31 cellular contexts compared by ENCODE assay signal in genomic region chr3:82509951-82510603, GRCh38.
DNase-seq lines count a peak whose midpoint lies in the region; ATAC-seq, FAIRE-seq and TF ChIP-seq lines count a peak whose summit lies in the region.
"Had no signal": no experiment of that assay in that cellular context is flagged by ENCODE, and none has a peak within 500 bp of the region (broad histone marks: within the 10 kb centered on the region; RNA-seq: fewer than 3 reads in every experiment).

No MANE protein-coding gene starts in this region.

- intact Hi-C loops in HepG2 (cut with micrococcal nuclease; ENCODE audit: unreplicated experiment), result no loop called here
- intact Hi-C loops in right lobe of liver (cut with DNase I), result no loop called here
- intact Hi-C loops in activated CD4-positive, alpha-beta T cell treated with anti-CD3 and anti-CD28 coated beads, Interleukin-2, amount 10 ng/mL, durations not matched to agents 24 days and 14 days (cut with micrococcal nuclease), result no loop called here

- H4K20me1 ChIP-seq in HepG2 (ENCODE audit: insufficient read depth, low read length), result no peaks in the 10 kb centered on the region

- TF ChIP-seq EP300 in HepG2 (IDR thresholded peaks at IDR 0.05; ENCODE audit: low read depth in 2 of 2, low read length in 2 of 2) (no peak), HepG2 (CRISPR knock-in tag; IDR thresholded peaks at IDR 0.05; ENCODE audit: borderline replicate concordance) (no peak)

- no peak overlapping the region for H3K9ac ChIP-seq in HepG2 (ENCODE audit: insufficient read depth, low read depth, low read length)

- H3K27ac ChIP-seq in HepG2 (ENCODE audit: extremely low read length, insufficient read depth, low read length) (no peak overlapping the region), right lobe of liver (no peak overlapping the region)
- H3K27ac ChIP-seq: body of pancreas, upper lobe of left lung had no signal

- H3K9me3 ChIP-seq in HepG2 (ENCODE audit: low read length), result no peaks in the 10 kb centered on the region
- no peaks in the 10 kb centered on the region for H3K9me3 ChIP-seq in right lobe of liver
- H3K9me3 ChIP-seq: body of pancreas had no signal

- WGBS in HepG2 (ENCODE audit: low lambda C conversion rate), result 37% methylated on average over 10 of the region's 16 CpGs
- 76% methylated on average over 7 of the region's 16 CpGs for WGBS in right lobe of liver (ENCODE audit: insufficient coverage, low coverage, low lambda C conversion rate, missing lambda C conversion rate)

- no peak for FAIRE-seq in HepG2 (lab: Jason Lieb, UNC)

- TF ChIP-seq CTCF in HepG2 (CRISPR knock-in tag; IDR thresholded peaks at IDR 0.05) (no peak), right lobe of liver (IDR thresholded peaks at IDR 0.05) (no peak), chondrocyte (IDR thresholded peaks at IDR 0.05) (no peak)

- no peaks in the 10 kb centered on the region for H3K4me1 ChIP-seq in HepG2 (ENCODE audit: insufficient read depth, low read length)
- no peaks in the 10 kb centered on the region for H3K4me1 ChIP-seq in right lobe of liver
- H3K4me1 ChIP-seq: body of pancreas, upper lobe of left lung had no signal

- TF ChIP-seq POLR2A in HepG2 (IDR thresholded peaks at IDR 0.05; ENCODE audit: insufficient read depth in 1 of 2, low read depth in 2 of 2, low read length in 2 of 2) (no peak), right lobe of liver (IDR thresholded peaks at IDR 0.05) (no peak)

- CTCF ChIA-PET in HepG2 (lab: Yijun Ruan, JAX; ENCODE audit: low intra/inter-chr PET ratio, low total read pairs), result no interaction called here

- peaks cover 5% of the 10 kb centered on the region for H3K9me3 Mint-ChIP-seq in chondrocyte (ENCODE audit: low read depth)
- peaks cover 5% of the 10 kb centered on the region for H3K9me3 Mint-ChIP-seq in activated CD4-positive, alpha-beta T cell treated with anti-CD3 and anti-CD28 coated beads, Interleukin-2, amount 10 ng/mL, durations not matched to agents 24 days and 14 days

- H3K4me3 ChIP-seq in HepG2 (replicated peaks in 1 of 3; ENCODE audit: insufficient read depth in 1 of 3, low read depth in 2 of 3, low read length in 3 of 3) (no peak overlapping the region), right lobe of liver (no peak overlapping the region)
- H3K4me3 ChIP-seq: body of pancreas, lung, upper lobe of left lung had no signal

- H2AFZ ChIP-seq in HepG2 (ENCODE audit: low read length), result no peak overlapping the region

- TF ChIP-seq RAD21 in HepG2 (CRISPR knock-in tag; IDR thresholded peaks at IDR 0.05), result no peak

- H3K27me3 Mint-ChIP-seq in chondrocyte (ENCODE audit: low read depth), result no peaks in the 10 kb centered on the region
- H3K27me3 Mint-ChIP-seq in activated CD4-positive, alpha-beta T cell treated with anti-CD3 and anti-CD28 coated beads, Interleukin-2, amount 10 ng/mL, durations not matched to agents 24 days and 14 days, result no peaks in the 10 kb centered on the region
- H3K27me3 Mint-ChIP-seq: activated CD8-positive, alpha-beta T cell treated with anti-CD3 and anti-CD28 coated beads for 36 hours; CD4-positive, alpha-beta T cell; central memory CD8-positive, alpha-beta T cell; natural killer cell treated with Interleukin-12 subunit alpha and Interleukin-12 subunit beta and Interleukin-15 and Interleukin-18, amount 100 ng/mL, for 72 hours had no signal

- peak; percentile 30 for ATAC-seq in HepG2
- ATAC-seq in right lobe of liver, result no peak
- no peak for ATAC-seq in GM19395 (IDR thresholded peaks at IDR 0.05; ENCODE audit: unreplicated experiment)
- no peak for ATAC-seq in GM19452 (IDR thresholded peaks at IDR 0.05; ENCODE audit: unreplicated experiment)
- ATAC-seq: activated CD8-positive, alpha-beta T cell treated with anti-CD3 and anti-CD28 coated beads for 36 hours; body of pancreas; left cardiac atrium; natural killer cell treated with Interleukin-12 subunit alpha and Interleukin-12 subunit beta and Interleukin-15 and Interleukin-18, amount 100 ng/mL, for 72 hours; Right ventricle myocardium inferior had no signal

- no peaks in the 10 kb centered on the region for H3K36me3 ChIP-seq in HepG2 (replicated peaks in 1 of 2; ENCODE audit: control insufficient read depth in 1 of 2, insufficient read depth in 2 of 2, low read length in 2 of 2)
- no peaks in the 10 kb centered on the region for H3K36me3 ChIP-seq in right lobe of liver
- H3K36me3 ChIP-seq: upper lobe of left lung had no signal

- DNase-seq in HepG2 (ENCODE audit: low spot score), result no peak
- DNase-seq in right lobe of liver, result no peak
- DNase-seq in chondrocyte (ENCODE audit: low spot score), result peak; percentile 62
- DNase-seq in middle frontal gyrus (ENCODE audit: extremely low spot score, low spot score), result peak; percentile 62
- DNase-seq in glomerular visceral epithelial cell (ENCODE audit: extremely low spot score), result no peak
- DNase-seq in activated CD4-positive, alpha-beta T cell treated with anti-CD3 and anti-CD28 coated beads, Interleukin-2, amount 10 ng/mL, durations not matched to agents 24 days and 14 days, result no peak
- DNase-seq: activated CD8-positive, alpha-beta memory T cell treated with anti-CD3 and anti-CD28 coated beads, Interleukin-2, amount 50 U/mL, for 48 hours; activated CD8-positive, alpha-beta T cell treated with anti-CD3 and anti-CD28 coated beads for 36 hours; activated naive CD4-positive, alpha-beta T cell treated with Interleukin-2 at 50 U/mL for 16 hours; body of pancreas; CD4-positive, alpha-beta T cell; dermis blood vessel endothelial cell; HCEC 1CT; Kasumi-1; left cardiac atrium; MV-4-11; NCI-H1436; NCI-H2107; NCI-H524; stimulated activated CD4-positive, alpha-beta T cell treated with anti-CD3 and anti-CD28 coated beads, Interleukin-15, amount 100 ng/mL, for 24 hours; stimulated activated CD4-positive, alpha-beta T cell treated with anti-CD3 and anti-CD28 coated beads, Interleukin-4, amount 100 ng/mL, for 4 hours; T-helper 2 cell had no signal

- H3K27me3 ChIP-seq in HepG2 (ENCODE audit: control insufficient read depth in 1 of 2, insufficient read depth in 2 of 2, low read length in 2 of 2) (no peaks in the 10 kb centered on the region), right lobe of liver (no peaks in the 10 kb centered on the region)
- H3K27me3 ChIP-seq: body of pancreas, upper lobe of left lung had no signal

- peak overlapping the region; percentile 36 for H3K4me2 ChIP-seq in HepG2 (ENCODE audit: low read depth, low read length)

- POLR2A ChIA-PET in HepG2 (lab: Yijun Ruan, JAX), result no interaction called here

- no peaks in the 10 kb centered on the region for H3K36me3 Mint-ChIP-seq in chondrocyte (ENCODE audit: low read depth)
- no peaks in the 10 kb centered on the region for H3K36me3 Mint-ChIP-seq in activated CD4-positive, alpha-beta T cell treated with anti-CD3 and anti-CD28 coated beads, Interleukin-2, amount 10 ng/mL, durations not matched to agents 24 days and 14 days (ENCODE audit: low read depth)
- H3K36me3 Mint-ChIP-seq: stimulated activated effector memory CD8-positive, alpha-beta T cell treated with anti-CD3 and anti-CD28 coated beads, Interleukin-12 subunit alpha, Interleukin-12 subunit beta, amount 100 ng/mL, for 72 hours had no signal

- BruUV-seq in HepG2 (replicated peaks; lab: Mats Ljungman, UMichigan), result no TSS peak

- in situ Hi-C loops in HepG2 (cut with HindIII; ENCODE audit: extremely low pct_ligation_motif_present, low pct_unique_long_range_greater_than_20kb), result no loop called here

- no peaks in the 10 kb centered on the region for H3K79me2 ChIP-seq in HepG2 (ENCODE audit: insufficient read depth, low read length)

- H3K4me1 Mint-ChIP-seq in chondrocyte (ENCODE audit: low read depth), result no peaks in the 10 kb centered on the region
- H3K4me1 Mint-ChIP-seq in activated CD4-positive, alpha-beta T cell treated with anti-CD3 and anti-CD28 coated beads, Interleukin-2, amount 10 ng/mL, durations not matched to agents 24 days and 14 days, result no peaks in the 10 kb centered on the region
- H3K4me1 Mint-ChIP-seq: central memory CD8-positive, alpha-beta T cell; stimulated activated effector memory CD8-positive, alpha-beta T cell treated with anti-CD3 and anti-CD28 coated beads, Interleukin-12 subunit alpha, Interleukin-12 subunit beta, amount 100 ng/mL, for 72 hours had no signal

- H3K27ac Mint-ChIP-seq in chondrocyte (ENCODE audit: unreplicated experiment), result no peak overlapping the region
- no peak overlapping the region for H3K27ac Mint-ChIP-seq in activated CD4-positive, alpha-beta T cell treated with anti-CD3 and anti-CD28 coated beads, Interleukin-2, amount 10 ng/mL, durations not matched to agents 24 days and 14 days
- H3K27ac Mint-ChIP-seq: activated CD8-positive, alpha-beta T cell treated with anti-CD3 and anti-CD28 coated beads for 36 hours; activated T-helper 1 cell treated with anti-CD3 and anti-CD28 coated beads, Interleukin-12 subunit alpha, Interleukin-12 subunit beta, Interleukin-2, Interleukin-4 antibody, amounts not matched to agents 30 ng/mL and 10 ng/mL and 1 ng/mL, durations not matched to agents 14 hours and 24 hours and 36 hours; CD4-positive, alpha-beta T cell; natural killer cell treated with Interleukin-12 subunit alpha and Interleukin-12 subunit beta and Interleukin-15 and Interleukin-18, amount 100 ng/mL, for 72 hours; stimulated activated effector memory CD8-positive, alpha-beta T cell treated with anti-CD3 and anti-CD28 coated beads, Interleukin-12 subunit alpha, Interleukin-12 subunit beta, amount 100 ng/mL, for 72 hours had no signal

- no peak overlapping the region for H3K4me3 Mint-ChIP-seq in chondrocyte (ENCODE audit: unreplicated experiment)
- H3K4me3 Mint-ChIP-seq in activated CD4-positive, alpha-beta T cell treated with anti-CD3 and anti-CD28 coated beads, Interleukin-2, amount 10 ng/mL, durations not matched to agents 24 days and 14 days, result no peak overlapping the region
- H3K4me3 Mint-ChIP-seq: activated CD8-positive, alpha-beta T cell treated with anti-CD3 and anti-CD28 coated beads for 36 hours; activated T-helper 1 cell treated with anti-CD3 and anti-CD28 coated beads, Interleukin-12 subunit alpha, Interleukin-12 subunit beta, Interleukin-2, Interleukin-4 antibody, amounts not matched to agents 30 ng/mL and 10 ng/mL and 1 ng/mL, durations not matched to agents 14 hours and 24 hours and 36 hours; CD4-positive, alpha-beta T cell; central memory CD8-positive, alpha-beta T cell; natural killer cell treated with Interleukin-12 subunit alpha and Interleukin-12 subunit beta and Interleukin-15 and Interleukin-18, amount 100 ng/mL, for 72 hours; stimulated activated effector memory CD8-positive, alpha-beta T cell treated with anti-CD3 and anti-CD28 coated beads, Interleukin-12 subunit alpha, Interleukin-12 subunit beta, amount 100 ng/mL, for 72 hours had no signal

TF ChIP-seq in HepG2, 621 proteins besides CTCF, POLR2A, EP300 and RAD21 (continues in another document):
- TF ChIP-seq SIN3A (IDR thresholded peaks at IDR 0.05; ENCODE audit: borderline replicate concordance, low read depth, low read length), result no peak

Comparison
In these comparisons a context has a peak if more than half of its experiments do, and no peak if none do; other contexts are left out.
1. DNase-seq: peak in chondrocyte (single experiment) and middle frontal gyrus (single experiment); none in HepG2 (single experiment), right lobe of liver (0 of 3), glomerular visceral epithelial cell (single experiment) and activated CD4-positive, alpha-beta T cell treated with anti-CD3 and anti-CD28 coated beads, Interleukin-2, amount 10 ng/mL, durations not matched to agents 24 days and 14 days (single experiment).